In the genomic region with DNA sequence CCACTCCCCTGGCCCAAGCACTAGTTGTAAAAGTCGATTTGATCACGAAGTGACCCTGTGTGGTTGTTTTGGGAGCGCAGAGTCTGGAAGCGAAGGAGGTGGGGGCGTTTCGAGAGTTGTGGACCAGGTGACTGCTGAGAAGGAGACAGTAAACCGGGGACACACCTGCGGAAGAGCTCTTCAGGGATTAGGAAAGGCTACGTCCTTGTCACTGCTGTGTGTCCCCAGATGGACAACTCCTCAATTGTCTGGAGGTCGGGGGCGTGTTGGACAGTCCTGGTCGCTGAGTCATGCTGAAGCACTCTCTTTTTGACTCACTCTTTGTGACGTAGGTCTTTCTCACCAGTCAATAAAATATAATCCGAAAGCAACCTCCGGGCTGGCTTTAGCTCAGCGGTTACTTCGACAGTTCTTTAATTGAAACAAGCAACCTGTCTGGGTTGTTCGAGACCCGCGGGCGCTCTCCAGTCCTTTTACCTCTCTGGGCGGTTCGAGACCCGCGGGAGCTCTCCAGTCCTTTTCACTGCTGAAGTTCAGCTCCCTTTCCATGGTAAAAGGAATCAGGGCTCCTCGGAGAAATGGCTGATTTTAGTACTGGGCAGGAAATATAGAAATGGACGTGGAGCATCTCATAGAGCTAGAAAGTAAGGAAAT, we compare ENCODE assay signal across 1 cellular context.
A peak's percentile ranks its signal among the peaks of the same experiment; 100 is the strongest.
TF ChIP-seq lines count a peak whose summit lies in the region.

No MANE protein-coding gene starts in this region.

TF ChIP-seq in HepG2, 621 proteins besides CTCF, POLR2A, EP300 and RAD21 (continued from another document and continues in another):
- TF ChIP-seq MLX (CRISPR knock-in tag; IDR thresholded peaks at IDR 0.05) (0 out of 2 replicates have a peak, but pooled peaks have one; percentile 9), MYPOP (CRISPR knock-in tag; IDR thresholded peaks at IDR 0.05) (no peak), ZFP36 (IDR thresholded peaks at IDR 0.05; ENCODE audit: borderline replicate concordance, low read depth, low read length, partially characterized antibody) (peak; percentile 15), ZNF768 (CRISPR knock-in tag; IDR thresholded peaks at IDR 0.05) (peak; percentile 59; the same call in 1 of the 2 replicates), ZNF282 (IDR thresholded peaks at IDR 0.05; ENCODE audit: partially characterized antibody) (no peak), MLLT10 (CRISPR knock-in tag; IDR thresholded peaks at IDR 0.05) (no peak), SMC3 (IDR thresholded peaks at IDR 0.05; ENCODE audit: low read length) (no peak), ZNF607 (CRISPR knock-in tag; IDR thresholded peaks at IDR 0.05; ENCODE audit: borderline replicate concordance) (no peak; the same call in 1 of the 2 replicates), MXI1 (IDR thresholded peaks at IDR 0.05; ENCODE audit: borderline replicate concordance, low read depth, low read length) (peak; percentile 84; the same call in 1 of the 3 replicates), ZNF232 (CRISPR knock-in tag; IDR thresholded peaks at IDR 0.05; ENCODE audit: borderline replicate concordance) (no peak), TOE1 (CRISPR knock-in tag; IDR thresholded peaks at IDR 0.05) (no peak; the same call in 1 of the 2 replicates), FOXP1 (IDR thresholded peaks at IDR 0.05) (no peak), FOXP1 (CRISPR knock-in tag; IDR thresholded peaks at IDR 0.05) (0 out of 2 replicates have a peak, but pooled peaks have one; percentile 21), THRA (CRISPR knock-in tag; IDR thresholded peaks at IDR 0.05; ENCODE audit: borderline replicate concordance) (peak; percentile 74; the same call in 1 of the 2 replicates), FOSL1 (CRISPR knock-in tag; IDR thresholded peaks at IDR 0.05; ENCODE audit: borderline replicate concordance) (peak; percentile 48; the same call in 1 of the 2 replicates), ZNF652 (CRISPR knock-in tag; IDR thresholded peaks at IDR 0.05; ENCODE audit: borderline replicate concordance, low read depth) (peak; percentile 31; the same call in 1 of the 2 replicates), TFDP2 (CRISPR knock-in tag; IDR thresholded peaks at IDR 0.05) (peak; percentile 52; the same call in 1 of the 2 replicates), BCL3 (CRISPR knock-in tag; IDR thresholded peaks at IDR 0.05) (no peak), ZBTB3 (CRISPR knock-in tag; IDR thresholded peaks at IDR 0.05; ENCODE audit: borderline replicate concordance, low read depth) (no peak), MTA1 (CRISPR knock-in tag; IDR thresholded peaks at IDR 0.05; ENCODE audit: borderline replicate concordance) (no peak), ZNF33A (CRISPR knock-in tag; IDR thresholded peaks at IDR 0.05; ENCODE audit: borderline replicate concordance) (no peak), SNAPC2 (CRISPR knock-in tag; IDR thresholded peaks at IDR 0.05) (no peak), ZBTB34 (CRISPR knock-in tag; IDR thresholded peaks at IDR 0.05) (no peak; the same call in 1 of the 2 replicates), CCAR2 (optimal IDR thresholded peaks at IDR 0.05; ENCODE audit: low read depth, low read length) (no peak), GATAD1 (CRISPR knock-in tag; IDR thresholded peaks at IDR 0.05) (peak; percentile 57), KLF13 (CRISPR knock-in tag; IDR thresholded peaks at IDR 0.05) (no peak), ATF6 (CRISPR knock-in tag; conservative IDR thresholded peaks at IDR 0.05) (no peak), IKZF1 (IDR thresholded peaks at IDR 0.05) (no peak), SUZ12 (IDR thresholded peaks at IDR 0.05; ENCODE audit: low read depth, low read length) (no peak), HOXA5 (CRISPR knock-in tag; IDR thresholded peaks at IDR 0.05) (peak; percentile 72), BHLHE40 (IDR thresholded peaks at IDR 0.05; ENCODE audit: low read length) (no peak), ZNF484 (CRISPR knock-in tag; IDR thresholded peaks at IDR 0.05; ENCODE audit: borderline replicate concordance, low read depth) (no peak), POLR2AphosphoS5 (IDR thresholded peaks at IDR 0.05; ENCODE audit: low read depth, low read length) (peak; percentile 36; the same call in 1 of the 2 replicates), THAP11 (CRISPR knock-in tag; IDR thresholded peaks at IDR 0.05) (peak; percentile 72), PHF20 (CRISPR knock-in tag; IDR thresholded peaks at IDR 0.05) (no peak), KDM2A (CRISPR knock-in tag; IDR thresholded peaks at IDR 0.05; ENCODE audit: borderline replicate concordance, low read depth) (peak; percentile 61), FOSL2 (CRISPR knock-in tag; IDR thresholded peaks at IDR 0.05) (peak; percentile 97), ZNF737 (CRISPR knock-in tag; IDR thresholded peaks at IDR 0.05; ENCODE audit: borderline replicate concordance) (no peak)
- TF ChIP-seq, protein P1, sequence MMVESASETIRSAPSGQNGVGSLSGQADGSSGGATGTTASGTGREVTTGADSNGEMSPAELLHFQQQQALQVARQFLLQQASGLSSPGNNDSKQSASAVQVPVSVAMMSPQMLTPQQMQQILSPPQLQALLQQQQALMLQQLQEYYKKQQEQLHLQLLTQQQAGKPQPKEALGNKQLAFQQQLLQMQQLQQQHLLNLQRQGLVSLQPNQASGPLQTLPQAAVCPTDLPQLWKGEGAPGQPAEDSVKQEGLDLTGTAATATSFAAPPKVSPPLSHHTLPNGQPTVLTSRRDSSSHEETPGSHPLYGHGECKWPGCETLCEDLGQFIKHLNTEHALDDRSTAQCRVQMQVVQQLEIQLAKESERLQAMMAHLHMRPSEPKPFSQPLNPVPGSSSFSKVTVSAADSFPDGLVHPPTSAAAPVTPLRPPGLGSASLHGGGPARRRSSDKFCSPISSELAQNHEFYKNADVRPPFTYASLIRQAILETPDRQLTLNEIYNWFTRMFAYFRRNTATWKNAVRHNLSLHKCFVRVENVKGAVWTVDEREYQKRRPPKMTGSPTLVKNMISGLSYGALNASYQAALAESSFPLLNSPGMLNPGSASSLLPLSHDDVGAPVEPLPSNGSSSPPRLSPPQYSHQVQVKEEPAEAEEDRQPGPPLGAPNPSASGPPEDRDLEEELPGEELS (CRISPR knock-in tag; IDR thresholded peaks at IDR 0.05), result peak; percentile 70
- TF ChIP-seq, protein P2, sequence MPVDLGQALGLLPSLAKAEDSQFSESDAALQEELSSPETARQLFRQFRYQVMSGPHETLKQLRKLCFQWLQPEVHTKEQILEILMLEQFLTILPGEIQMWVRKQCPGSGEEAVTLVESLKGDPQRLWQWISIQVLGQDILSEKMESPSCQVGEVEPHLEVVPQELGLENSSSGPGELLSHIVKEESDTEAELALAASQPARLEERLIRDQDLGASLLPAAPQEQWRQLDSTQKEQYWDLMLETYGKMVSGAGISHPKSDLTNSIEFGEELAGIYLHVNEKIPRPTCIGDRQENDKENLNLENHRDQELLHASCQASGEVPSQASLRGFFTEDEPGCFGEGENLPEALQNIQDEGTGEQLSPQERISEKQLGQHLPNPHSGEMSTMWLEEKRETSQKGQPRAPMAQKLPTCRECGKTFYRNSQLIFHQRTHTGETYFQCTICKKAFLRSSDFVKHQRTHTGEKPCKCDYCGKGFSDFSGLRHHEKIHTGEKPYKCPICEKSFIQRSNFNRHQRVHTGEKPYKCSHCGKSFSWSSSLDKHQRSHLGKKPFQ (CRISPR knock-in tag; IDR thresholded peaks at IDR 0.05; ENCODE audit: insufficient replicate concordance), result no peak
- TF ChIP-seq, protein P3, sequence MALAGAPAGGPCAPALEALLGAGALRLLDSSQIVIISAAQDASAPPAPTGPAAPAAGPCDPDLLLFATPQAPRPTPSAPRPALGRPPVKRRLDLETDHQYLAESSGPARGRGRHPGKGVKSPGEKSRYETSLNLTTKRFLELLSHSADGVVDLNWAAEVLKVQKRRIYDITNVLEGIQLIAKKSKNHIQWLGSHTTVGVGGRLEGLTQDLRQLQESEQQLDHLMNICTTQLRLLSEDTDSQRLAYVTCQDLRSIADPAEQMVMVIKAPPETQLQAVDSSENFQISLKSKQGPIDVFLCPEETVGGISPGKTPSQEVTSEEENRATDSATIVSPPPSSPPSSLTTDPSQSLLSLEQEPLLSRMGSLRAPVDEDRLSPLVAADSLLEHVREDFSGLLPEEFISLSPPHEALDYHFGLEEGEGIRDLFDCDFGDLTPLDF (CRISPR knock-in tag; IDR thresholded peaks at IDR 0.05), result no peak
